16 cellular contexts compared by ENCODE assay signal in genomic region chr1:168381850-168382249, GRCh38.
DNase-seq lines count a peak whose midpoint lies in the region; ATAC-seq and TF ChIP-seq lines count a peak whose summit lies in the region.
"Had no signal": no experiment of that assay in that cellular context is flagged by ENCODE, and none has a peak within 500 bp of the region (broad histone marks: within the 10 kb centered on the region; RNA-seq: fewer than 3 reads in every experiment).

No MANE protein-coding gene starts in this region.

- intact Hi-C loops in MCF 10A (cut with micrococcal nuclease) (no loop called here), mammary epithelial cell (cut with micrococcal nuclease) (no loop called here), left ventricle myocardium superior (cut with micrococcal nuclease) (no loop called here)

- ATAC-seq in foreskin keratinocyte: no peak
- no peak for ATAC-seq in GM18858 (IDR thresholded peaks at IDR 0.05; ENCODE audit: unreplicated experiment)
- ATAC-seq in left ventricle myocardium superior: no peak

- POLR2A ChIA-PET in MCF 10A (lab: Yijun Ruan, JAX): no interaction called here
- POLR2A ChIA-PET in activated CD4-positive, alpha-beta memory T cell treated with anti-CD3 and anti-CD28 coated beads, Interleukin-2, amount 10 ng/mL, durations not matched to agents 7 days and 5 days (lab: Charles Lee): no interaction called here

- no peaks in the 10 kb centered on the region for H4K20me1 ChIP-seq in mammary epithelial cell (ENCODE audit: insufficient read depth, low read length)
- no peaks in the 10 kb centered on the region for H4K20me1 ChIP-seq in OCI-LY3 (ENCODE audit: insufficient read depth, low read length)

- H2AFZ ChIP-seq in mammary epithelial cell (ENCODE audit: low read depth, low read length): no peak overlapping the region
- no peak overlapping the region for H2AFZ ChIP-seq in OCI-LY3 (ENCODE audit: low read depth, low read length)

- H3K9me3 ChIP-seq in mammary epithelial cell (replicated peaks; ENCODE audit: insufficient read depth, low read length): no peaks in the 10 kb centered on the region
- no peaks in the 10 kb centered on the region for H3K9me3 ChIP-seq in OCI-LY3 (ENCODE audit: insufficient read depth, low read length)
- no peaks in the 10 kb centered on the region for H3K9me3 ChIP-seq in effector memory CD4-positive, alpha-beta T cell (ENCODE audit: control insufficient read depth, low read length)
- H3K9me3 ChIP-seq: SJCRH30 had no signal

- peak; percentile 5 for TF ChIP-seq CTCF in MCF 10A (IDR thresholded peaks at IDR 0.05; ENCODE audit: unreplicated experiment)
- peak in 1 of 2 donors; percentile 9 for TF ChIP-seq CTCF in mammary epithelial cell (conservative IDR thresholded peaks at IDR 0.05 in 1 of 2, IDR thresholded peaks at IDR 0.05 in 1 of 2; ENCODE audit: extremely low read depth in 1 of 2, insufficient read depth in 1 of 2, low read depth in 1 of 2, low read length in 2 of 2)
- 0 out of 2 replicates have a peak, but pooled peaks have one; percentile 18 for TF ChIP-seq CTCF in OCI-LY3 (IDR thresholded peaks at IDR 0.05; ENCODE audit: low read depth, low read length)
- TF ChIP-seq CTCF in foreskin keratinocyte (conservative IDR thresholded peaks at IDR 0.05): peak; percentile 23

- H3K27ac Mint-ChIP-seq in MCF 10A (ENCODE audit: low read depth, unreplicated experiment): no peak overlapping the region
- H3K27ac Mint-ChIP-seq in activated CD4-positive, alpha-beta memory T cell treated with anti-CD3 and anti-CD28 coated beads, Interleukin-2, amount 10 ng/mL, durations not matched to agents 7 days and 5 days: no peak overlapping the region

- H3K4me3 ChIP-seq in mammary epithelial cell (replicated peaks in 1 of 3; ENCODE audit: insufficient read depth in 1 of 3, low read depth in 2 of 3, low read length in 3 of 3) (no peak overlapping the region), OCI-LY3 (ENCODE audit: low read length) (no peak overlapping the region)
- no peak overlapping the region for H3K4me3 ChIP-seq in effector memory CD4-positive, alpha-beta T cell (ENCODE audit: insufficient read depth, low read depth, low read length, poor library complexity, severe bottlenecking)
- H3K4me3 ChIP-seq: SJCRH30 had no signal

- no peaks in the 10 kb centered on the region for H3K36me3 Mint-ChIP-seq in MCF 10A (ENCODE audit: insufficient read depth, unreplicated experiment)
- no peaks in the 10 kb centered on the region for H3K36me3 Mint-ChIP-seq in activated CD4-positive, alpha-beta memory T cell treated with anti-CD3 and anti-CD28 coated beads, Interleukin-2, amount 10 ng/mL, durations not matched to agents 7 days and 5 days (ENCODE audit: low read depth)
- H3K36me3 Mint-ChIP-seq: CD4-positive, alpha-beta memory T cell had no signal

- H3K9ac ChIP-seq in mammary epithelial cell (ENCODE audit: insufficient read depth, low read length) (no peak overlapping the region), OCI-LY3 (ENCODE audit: low read length) (no peak overlapping the region)

- no peak overlapping the region for H3K27ac ChIP-seq in mammary epithelial cell (ENCODE audit: insufficient read depth, low read depth, low read length)
- H3K27ac ChIP-seq in OCI-LY3 (ENCODE audit: low read length): no peak overlapping the region
- no peak overlapping the region for H3K27ac ChIP-seq in foreskin keratinocyte
- H3K27ac ChIP-seq in effector memory CD4-positive, alpha-beta T cell (ENCODE audit: insufficient read depth, low read length, poor library complexity, severe bottlenecking): no peak overlapping the region
- H3K27ac ChIP-seq: 22Rv1, SJCRH30 had no signal

- BruUV-seq in MCF 10A (replicated peaks; lab: Mats Ljungman, UMichigan): no TSS peak
- BruUV-seq in mammary epithelial cell (replicated peaks; lab: Mats Ljungman, UMichigan): no TSS peak

- no peak overlapping the region for H3K4me3 Mint-ChIP-seq in MCF 10A (ENCODE audit: unreplicated experiment)
- H3K4me3 Mint-ChIP-seq in activated CD4-positive, alpha-beta memory T cell treated with anti-CD3 and anti-CD28 coated beads, Interleukin-2, amount 10 ng/mL, durations not matched to agents 7 days and 5 days: no peak overlapping the region
- H3K4me3 Mint-ChIP-seq: CD4-positive, alpha-beta memory T cell had no signal

- peaks cover under 1% of the 10 kb centered on the region for H3K4me1 ChIP-seq in mammary epithelial cell (ENCODE audit: insufficient read depth, low read length)
- no peaks in the 10 kb centered on the region for H3K4me1 ChIP-seq in OCI-LY3 (ENCODE audit: low read length)
- no peaks in the 10 kb centered on the region for H3K4me1 ChIP-seq in foreskin keratinocyte
- H3K4me1 ChIP-seq in effector memory CD4-positive, alpha-beta T cell (ENCODE audit: control insufficient read depth, insufficient read depth, low read length, poor library complexity, severe bottlenecking): no peaks in the 10 kb centered on the region
- H3K4me1 ChIP-seq: SJCRH30 had no signal

- no peaks in the 10 kb centered on the region for H3K36me3 ChIP-seq in mammary epithelial cell (ENCODE audit: insufficient read depth, low read length)
- H3K36me3 ChIP-seq in OCI-LY3 (replicated peaks; ENCODE audit: low read depth, low read length): no peaks in the 10 kb centered on the region
- no peaks in the 10 kb centered on the region for H3K36me3 ChIP-seq in effector memory CD4-positive, alpha-beta T cell (ENCODE audit: control insufficient read depth, insufficient read depth, low read length)
- H3K36me3 ChIP-seq: SJCRH30 had no signal

- dilution Hi-C loops in mammary epithelial cell (cut with HindIII; ENCODE audit: low sequenced_read_pairs): no loop called here

- no peaks in the 10 kb centered on the region for H3K9me3 Mint-ChIP-seq in MCF 10A (ENCODE audit: unreplicated experiment)
- no peaks in the 10 kb centered on the region for H3K9me3 Mint-ChIP-seq in activated CD4-positive, alpha-beta memory T cell treated with anti-CD3 and anti-CD28 coated beads, Interleukin-2, amount 10 ng/mL, durations not matched to agents 7 days and 5 days

- H3K27me3 Mint-ChIP-seq in MCF 10A (ENCODE audit: insufficient read depth, unreplicated experiment): no peaks in the 10 kb centered on the region
- peaks cover 6% of the 10 kb centered on the region for H3K27me3 Mint-ChIP-seq in activated CD4-positive, alpha-beta memory T cell treated with anti-CD3 and anti-CD28 coated beads, Interleukin-2, amount 10 ng/mL, durations not matched to agents 7 days and 5 days

- H3K79me2 ChIP-seq in mammary epithelial cell (ENCODE audit: insufficient read depth, low read length): no peaks in the 10 kb centered on the region
- no peaks in the 10 kb centered on the region for H3K79me2 ChIP-seq in OCI-LY3 (ENCODE audit: low read length)

- H3K4me2 ChIP-seq in mammary epithelial cell (ENCODE audit: insufficient read depth, low read depth, low read length) (no peak overlapping the region), OCI-LY3 (ENCODE audit: low read length) (no peak overlapping the region)

- H3K4me1 Mint-ChIP-seq in MCF 10A (ENCODE audit: insufficient read depth, unreplicated experiment): peaks cover 7% of the 10 kb centered on the region
- peaks cover 1% of the 10 kb centered on the region for H3K4me1 Mint-ChIP-seq in activated CD4-positive, alpha-beta memory T cell treated with anti-CD3 and anti-CD28 coated beads, Interleukin-2, amount 10 ng/mL, durations not matched to agents 7 days and 5 days

- DNase-seq in MCF 10A (ENCODE audit: unreplicated experiment) (no peak), mammary epithelial cell (no peak), foreskin keratinocyte (no peak), left ventricle myocardium superior (no peak)
- DNase-seq in effector memory CD4-positive, alpha-beta T cell: no peak
- DNase-seq in activated CD4-positive, alpha-beta memory T cell treated with anti-CD3 and anti-CD28 coated beads, Interleukin-2, amount 10 ng/mL, durations not matched to agents 7 days and 5 days: no peak
- DNase-seq: CD4-positive, alpha-beta memory T cell; GF-D8; NCI-H1105 treated with DMSO at 0.1 percent for 48 hours; NCI-H187; NCI-H345; NCI-H526 treated with DMSO at 0.1 percent for 48 hours; SJCRH30 had no signal

- CTCF ChIA-PET in MCF 10A (lab: Yijun Ruan, JAX) (interaction anchor here (0.9 to 5.6 kb wide), 5 partner anchors 8 to 65 kb away, joined by 3 to 25 read pairs (median 4); no protein-coding TSS in a partner anchor), mammary epithelial cell (lab: Charles Lee; ENCODE audit: low non-redundant PET) (no interaction called here)
- CTCF ChIA-PET in activated CD4-positive, alpha-beta memory T cell treated with anti-CD3 and anti-CD28 coated beads, Interleukin-2, amount 10 ng/mL, durations not matched to agents 7 days and 5 days (lab: Charles Lee): interaction anchor here (1.7 to 1.8 kb wide), 2 partner anchors 9 to 39 kb away, joined by 4 to 9 read pairs; no protein-coding TSS in a partner anchor

- no peaks in the 10 kb centered on the region for H3K27me3 ChIP-seq in mammary epithelial cell (ENCODE audit: insufficient read depth, low read length)
- H3K27me3 ChIP-seq in OCI-LY3 (ENCODE audit: low read depth, low read length): peaks cover 8% of the 10 kb centered on the region
- peaks cover 18% of the 10 kb centered on the region for H3K27me3 ChIP-seq in foreskin keratinocyte
- no peaks in the 10 kb centered on the region for H3K27me3 ChIP-seq in effector memory CD4-positive, alpha-beta T cell (replicated peaks; ENCODE audit: control insufficient read depth, insufficient read depth, low read length, poor library complexity, severe bottlenecking)
- H3K27me3 ChIP-seq: SJCRH30 had no signal

- in situ Hi-C loops in mammary epithelial cell (cut with MboI; ENCODE audit: low sequenced_read_pairs in 2 of 2): no loop called here
